Comparison of ENCODE assay signal across 1 cellular context in genomic region chr15:65337436-65338070, GRCh38.
TF ChIP-seq lines count a peak whose summit lies in the region.

No MANE protein-coding gene starts in this region.

TF ChIP-seq in GM23338, 12 proteins besides CTCF, POLR2A, EP300 and RAD21 (continued from another document):
- TF ChIP-seq REST (IDR thresholded peaks at IDR 0.05; ENCODE audit: unreplicated experiment), result no peak
- no peak for TF ChIP-seq EZH2phosphoT487 (IDR thresholded peaks at IDR 0.05; ENCODE audit: unreplicated experiment)
- TF ChIP-seq STAT1 (IDR thresholded peaks at IDR 0.05; ENCODE audit: unreplicated experiment), result no peak
- TF ChIP-seq JUNB (IDR thresholded peaks at IDR 0.05; ENCODE audit: unreplicated experiment), result no peak
- TF ChIP-seq NANOG (IDR thresholded peaks at IDR 0.05; ENCODE audit: borderline replicate concordance), result no peak
TF ChIP-seq in GM23338: peak in this region for 0.
